Comparison of ENCODE assay signal across 9 cellular contexts in genomic region chr14:59254911-59255545, GRCh38.
DNase-seq lines count a peak whose midpoint lies in the region; ATAC-seq, FAIRE-seq and TF ChIP-seq lines count a peak whose summit lies in the region.
"Had no signal": no experiment of that assay in that cellular context is flagged by ENCODE, and none has a peak within 500 bp of the region (broad histone marks: within the 10 kb centered on the region; RNA-seq: fewer than 3 reads in every experiment).

No MANE protein-coding gene starts in this region.

- H3K4me2 ChIP-seq in SK-N-SH (peak overlapping the region; percentile 43), keratinocyte (ENCODE audit: control insufficient read depth, extremely low read depth, insufficient read depth, low read depth, low read length) (peak overlapping the region; percentile 17)

- WGBS in SK-N-SH (ENCODE audit: low lambda C conversion rate), result 65% methylated on average over 5 of the region's 5 CpGs
- 5 to 7% methylated on average over 5 of the region's 5 CpGs for WGBS in aorta, 2 donors

- H3K4me3 Mint-ChIP-seq in activated CD8-positive, alpha-beta T cell treated with anti-CD3 and anti-CD28 coated beads for 36 hours, result no peak overlapping the region

- H3K79me2 ChIP-seq in SK-N-SH (ENCODE audit: insufficient read depth) (peaks cover 8% of the 10 kb centered on the region; the same call in 1 of the 2 replicates), keratinocyte (ENCODE audit: control insufficient read depth, insufficient read depth, low read length) (peaks cover 19% of the 10 kb centered on the region)

- no peaks in the 10 kb centered on the region for H3K36me3 Mint-ChIP-seq in activated CD8-positive, alpha-beta T cell treated with anti-CD3 and anti-CD28 coated beads for 36 hours (ENCODE audit: low read depth)

- H3K9me1 ChIP-seq in keratinocyte (ENCODE audit: control insufficient read depth, extremely low read depth, insufficient read depth, low read length), result no peaks in the 10 kb centered on the region

- no peak for ATAC-seq in aorta (ENCODE audit: low FRiP score)
- no peak for ATAC-seq in activated CD8-positive, alpha-beta T cell treated with anti-CD3 and anti-CD28 coated beads for 36 hours

- dilution Hi-C loops in keratinocyte (cut with MboI; ENCODE audit: extremely low pct_ligation_motif_present, low sequenced_read_pairs), result no loop called here

- H4K20me1 ChIP-seq in SK-N-SH (ENCODE audit: insufficient read depth) (no peaks in the 10 kb centered on the region), keratinocyte (ENCODE audit: control insufficient read depth, extremely low read depth, insufficient read depth, low read length) (no peaks in the 10 kb centered on the region)

- intact Hi-C loops in aorta (cut with DNase I), result loop anchor here (5.0 to 10.0 kb wide), 2 partner anchors 38 to 120 kb away; no protein-coding TSS in a partner anchor
- intact Hi-C loops in activated CD8-positive, alpha-beta T cell treated with anti-CD3 and anti-CD28 coated beads for 36 hours (cut with micrococcal nuclease), result no loop called here

- POLR2A ChIA-PET in SK-N-SH (lab: Yijun Ruan, JAX), result no interaction called here
- POLR2A ChIA-PET in activated CD8-positive, alpha-beta T cell treated with anti-CD3 and anti-CD28 coated beads for 36 hours (lab: Charles Lee), result no interaction called here

- no peak overlapping the region for H2AFZ ChIP-seq in SK-N-SH (ENCODE audit: low read depth)
- no peak overlapping the region for H2AFZ ChIP-seq in keratinocyte (ENCODE audit: control insufficient read depth, low read length)

- peaks cover 5% of the 10 kb centered on the region for H3F3A ChIP-seq in SK-N-SH (replicated peaks; ENCODE audit: insufficient read depth)

- H3K27me3 Mint-ChIP-seq in activated CD8-positive, alpha-beta T cell treated with anti-CD3 and anti-CD28 coated beads for 36 hours, result no peaks in the 10 kb centered on the region

- H3K9me3 Mint-ChIP-seq in activated CD8-positive, alpha-beta T cell treated with anti-CD3 and anti-CD28 coated beads for 36 hours, result no peaks in the 10 kb centered on the region

- FAIRE-seq in keratinocyte (lab: Jason Lieb, UNC), result no peak

- 0 out of 4 replicates have a peak, but pooled peaks of 1 of the 2 experiments have one; percentile 15 for TF ChIP-seq EP300 in SK-N-SH (IDR thresholded peaks at IDR 0.05; ENCODE audit: borderline replicate concordance in 1 of 2, low read depth in 1 of 2, low read length in 1 of 2)

- DNase-seq in NCI-H748 (lab: John Stamatoyannopoulos, UW; ENCODE audit: unreplicated experiment) (peak; percentile 24), NCI-H748 treated with DMSO at 0.1 percent for 48 hours (lab: John Stamatoyannopoulos, UW) (no peak), SK-N-SH (peak; percentile 12), keratinocyte (ENCODE audit: low read depth, low spot score) (no peak), aorta (no peak), inferior parietal cortex (ENCODE audit: extremely low spot score) (no peak), SIG-M5 (lab: John Stamatoyannopoulos, UW) (no peak)
- no peak for DNase-seq in activated CD8-positive, alpha-beta T cell treated with anti-CD3 and anti-CD28 coated beads for 36 hours

- no peaks in the 10 kb centered on the region for H3K27me3 ChIP-seq in SK-N-SH (ENCODE audit: insufficient read depth)
- H3K27me3 ChIP-seq in keratinocyte (ENCODE audit: control insufficient read depth, extremely low read depth, insufficient read depth, low read length), result no peaks in the 10 kb centered on the region
- no peaks in the 10 kb centered on the region for H3K27me3 ChIP-seq in aorta (ENCODE audit: control insufficient read depth in 1 of 2, insufficient read depth in 2 of 2, low read length in 1 of 2)

- H3K4me1 Mint-ChIP-seq in activated CD8-positive, alpha-beta T cell treated with anti-CD3 and anti-CD28 coated beads for 36 hours (ENCODE audit: low read depth), result no peaks in the 10 kb centered on the region

- H3K9me3 ChIP-seq in SK-N-SH (no peaks in the 10 kb centered on the region), keratinocyte (ENCODE audit: control insufficient read depth, low read depth, low read length) (no peaks in the 10 kb centered on the region), aorta (ENCODE audit: control insufficient read depth, low read length) (no peaks in the 10 kb centered on the region)

- H3K9ac ChIP-seq in SK-N-SH, result 0 out of 2 replicates have a peak overlapping the region, but pooled peaks have one; percentile 11
- H3K9ac ChIP-seq in keratinocyte (ENCODE audit: control insufficient read depth, extremely low read depth, insufficient read depth, low read length), result no peak overlapping the region

- no peak overlapping the region for H3K4me3 ChIP-seq in SK-N-SH (ENCODE audit: low read depth in 2 of 2, low read length in 1 of 2)
- no peak overlapping the region for H3K4me3 ChIP-seq in keratinocyte (ENCODE audit: control insufficient read depth in 2 of 3, extremely low read depth in 1 of 3, insufficient read depth in 2 of 3, low read depth in 1 of 3, low read length in 3 of 3)
- no peak overlapping the region for H3K4me3 ChIP-seq in aorta (ENCODE audit: low read length in 2 of 2)

- H3K4me1 ChIP-seq in SK-N-SH (ENCODE audit: control insufficient read depth in 1 of 2, insufficient read depth in 2 of 2, low read depth in 1 of 2, low read length in 1 of 2) (peaks cover 22 to 29% of the 10 kb centered on the region in 2 experiments), keratinocyte (ENCODE audit: control insufficient read depth, extremely low read depth, insufficient read depth, low read length) (peaks cover 11% of the 10 kb centered on the region), aorta (ENCODE audit: control insufficient read depth in 1 of 2, insufficient read depth in 2 of 2, low read length in 2 of 2) (peaks cover 20 to 26% of the 10 kb centered on the region in 2 donors)

- H3K27ac ChIP-seq in SK-N-SH (ENCODE audit: low read depth in 2 of 2, low read length in 1 of 2) (peak overlapping the region; percentile 77 to 95), keratinocyte (ENCODE audit: control insufficient read depth, insufficient read depth, low read length) (no peak overlapping the region), aorta (ENCODE audit: low read depth in 1 of 2, low read length in 2 of 2) (peak overlapping the region; percentile 68 to 97)
- H3K27ac ChIP-seq: 22Rv1 had no signal

- no peaks in the 10 kb centered on the region for H3K9me2 ChIP-seq in SK-N-SH

- H3K36me3 ChIP-seq in SK-N-SH (replicated peaks in 1 of 2; ENCODE audit: control insufficient read depth in 1 of 2, insufficient read depth in 2 of 2, low read length in 1 of 2), result no peaks in the 10 kb centered on the region
- H3K36me3 ChIP-seq in keratinocyte (ENCODE audit: control insufficient read depth in 2 of 2, extremely low read depth in 1 of 2, insufficient read depth in 2 of 2, low read length in 2 of 2), result no peaks in the 10 kb centered on the region
- no peaks in the 10 kb centered on the region for H3K36me3 ChIP-seq in aorta (ENCODE audit: control insufficient read depth in 1 of 2, insufficient read depth in 2 of 2, low read length in 1 of 2)

- CTCF ChIA-PET in SK-N-SH (lab: Yijun Ruan, JAX), result no interaction called here
- CTCF ChIA-PET in activated CD8-positive, alpha-beta T cell treated with anti-CD3 and anti-CD28 coated beads for 36 hours (lab: Charles Lee), result no interaction called here

- H3K27ac Mint-ChIP-seq in activated CD8-positive, alpha-beta T cell treated with anti-CD3 and anti-CD28 coated beads for 36 hours, result no peak overlapping the region

- no peak for TF ChIP-seq CTCF in SK-N-SH (IDR thresholded peaks at IDR 0.05)
- no peak for TF ChIP-seq CTCF in keratinocyte (optimal IDR thresholded peaks at IDR 0.05 in 1 of 3, IDR thresholded peaks at IDR 0.05 in 1 of 3, conservative IDR thresholded peaks at IDR 0.05 in 1 of 3; ENCODE audit: extremely low read depth in 1 of 3, insufficient read depth in 2 of 3, low read length in 3 of 3)
- no peak for TF ChIP-seq CTCF in activated CD8-positive, alpha-beta T cell treated with anti-CD3 and anti-CD28 coated beads for 36 hours (IDR thresholded peaks at IDR 0.05)

- TF ChIP-seq RAD21 in SK-N-SH (IDR thresholded peaks at IDR 0.05; ENCODE audit: low read length), result no peak

TF ChIP-seq in SK-N-SH, 30 proteins besides CTCF, POLR2A, EP300 and RAD21:
- TF ChIP-seq RCOR1 (IDR thresholded peaks at IDR 0.05; ENCODE audit: low read length) (no peak), TCF12 (IDR thresholded peaks at IDR 0.05) (peak; percentile 47; the same call in 1 of the 2 replicates), PBX3 (IDR thresholded peaks at IDR 0.05) (peak; percentile 67)

Comparison
In these comparisons a context has a peak if more than half of its experiments do, and no peak if none do; other contexts are left out.
1. DNase-seq: peak in NCI-H748 (single experiment) and SK-N-SH (single experiment); none in NCI-H748 treated with DMSO at 0.1 percent for 48 hours (single experiment), keratinocyte (single experiment), aorta (0 of 2), inferior parietal cortex (single experiment), activated CD8-positive, alpha-beta T cell treated with anti-CD3 and anti-CD28 coated beads for 36 hours (single experiment) and SIG-M5 (single experiment).